In genomic region chr11:43547900-43548381, GRCh38 we compare ENCODE assay signal across 9 cellular contexts.
DNase-seq lines count a peak whose midpoint lies in the region; ATAC-seq and TF ChIP-seq lines count a peak whose summit lies in the region.
"Had no signal": no experiment of that assay in that cellular context is flagged by ENCODE, and none has a peak within 500 bp of the region (broad histone marks: within the 10 kb centered on the region; RNA-seq: fewer than 3 reads in every experiment).

No MANE protein-coding gene starts in this region.

- H3K36me3 ChIP-seq in A673 (ENCODE audit: insufficient read depth, low read length, poor library complexity, severe bottlenecking) (no peaks in the 10 kb centered on the region), HEK293 (ENCODE audit: control insufficient read depth in 2 of 2, insufficient read depth in 1 of 2, low read length in 2 of 2) (no peaks in the 10 kb centered on the region), lung (ENCODE audit: control insufficient read depth in 2 of 2, insufficient read depth in 2 of 2, low read length in 2 of 2) (no peaks in the 10 kb centered on the region), colonic mucosa (no peaks in the 10 kb centered on the region)

- ATAC-seq in lung (ENCODE audit: insufficient read depth, low FRiP score) (peak; percentile 60), GM18870 (IDR thresholded peaks at IDR 0.05; ENCODE audit: unreplicated experiment) (no peak), HG02852 (IDR thresholded peaks at IDR 0.05; ENCODE audit: unreplicated experiment) (no peak)

- H3K4me1 ChIP-seq in A673 (ENCODE audit: insufficient read depth, low read length, poor library complexity, severe bottlenecking) (no peaks in the 10 kb centered on the region), HEK293 (ENCODE audit: control insufficient read depth, insufficient read depth, low read length) (no peaks in the 10 kb centered on the region), lung (ENCODE audit: control insufficient read depth in 2 of 2, insufficient read depth in 2 of 2, low read length in 2 of 2) (peaks cover 5 to 9% of the 10 kb centered on the region in 2 donors), colonic mucosa (no peaks in the 10 kb centered on the region)

- no TSS peak for BruUV-seq in A673 (replicated peaks; lab: Mats Ljungman, UMichigan)

- no peaks in the 10 kb centered on the region for H3K9me3 ChIP-seq in A673 (ENCODE audit: low read depth, low read length, poor library complexity, severe bottlenecking)
- H3K9me3 ChIP-seq in HEK293 (ENCODE audit: control insufficient read depth, insufficient read depth, low read depth, low read length): no peaks in the 10 kb centered on the region
- H3K9me3 ChIP-seq in lung (ENCODE audit: control insufficient read depth in 2 of 2, insufficient read depth in 1 of 2, low read length in 1 of 2): peaks cover 0 to 13% of the 10 kb centered on the region in 2 donors
- H3K9me3 ChIP-seq in colonic mucosa: no peaks in the 10 kb centered on the region

- CTCF ChIA-PET in A673 (lab: Charles Lee) (interaction anchor here (0.6 kb wide), 1 partner anchor 285 kb away, joined by 4 read pairs; no protein-coding TSS in a partner anchor), HEK293 (lab: Yijun Ruan, JAX) (no interaction called here)

- TF ChIP-seq CTCF in A673 (conservative IDR thresholded peaks at IDR 0.05; ENCODE audit: low read depth, low read length): no peak
- TF ChIP-seq CTCF in HEK293 (tag by site-specific recombination; IDR thresholded peaks at IDR 0.05): no peak
- TF ChIP-seq CTCF in dorsolateral prefrontal cortex (IDR thresholded peaks at IDR 0.05 in 54 of 56, conservative IDR thresholded peaks at IDR 0.05 in 2 of 56; ENCODE audit: low read depth in 1 of 56, partially characterized antibody in 56 of 56): no peak
- TF ChIP-seq CTCF in lung (IDR thresholded peaks at IDR 0.05; ENCODE audit: control extremely low read depth, extremely low read depth): no peak
- TF ChIP-seq CTCF in colonic mucosa (IDR thresholded peaks at IDR 0.05): no peak

- POLR2A ChIA-PET in A673 (lab: Charles Lee; ENCODE audit: low non-redundant PET): interaction anchor here (0.6 kb wide), 2 partner anchors 44 to 283 kb away, joined by 3 to 5 read pairs; no protein-coding TSS in a partner anchor
- POLR2A ChIA-PET in HEK293 (lab: Yijun Ruan, JAX): no interaction called here

- DNase-seq in A673 (ENCODE audit: low spot score) (peak; percentile 66), dorsolateral prefrontal cortex (peak in 6 of 10 donors; percentile 39 to 64 (median 46)), lung (ENCODE audit: low spot score) (no peak), pons (ENCODE audit: low spot score) (no peak), colonic mucosa (no peak)

- H3K27me3 ChIP-seq in A673 (replicated peaks; ENCODE audit: insufficient read depth, low read depth, low read length, poor library complexity) (peaks cover 24% of the 10 kb centered on the region), dorsolateral prefrontal cortex (peaks cover 0 to 26% (median 0%) of the 10 kb centered on the region in 45 donors), lung (ENCODE audit: control insufficient read depth, insufficient read depth) (peaks cover 4% of the 10 kb centered on the region), colonic mucosa (no peaks in the 10 kb centered on the region)

- WGBS in lung, 2 donors: 27 to 39% methylated on average over 27 to 49 of the region's 49 CpGs

- H3K4me3 ChIP-seq in A673 (ENCODE audit: low read depth, low read length, poor library complexity, severe bottlenecking) (peak overlapping the region; percentile 20), HEK293 (ENCODE audit: low read depth, low read length) (peak overlapping the region; percentile 21), dorsolateral prefrontal cortex (peak overlapping the region in 52 of 59 donors; percentile 26 to 63 (median 47)), lung (no peak overlapping the region), colonic mucosa (no peak overlapping the region)

- H3K27ac ChIP-seq in A673 (ENCODE audit: low read depth, low read length, poor library complexity, severe bottlenecking) (no peak overlapping the region), HEK293 (ENCODE audit: extremely low read depth, low read depth, low read length) (no peak overlapping the region), dorsolateral prefrontal cortex (peak overlapping the region in 31 of 59 donors; percentile 13 to 79 (median 61)), lung (ENCODE audit: low read depth in 1 of 2, low read length in 1 of 2) (no peak overlapping the region), colonic mucosa (no peak overlapping the region)
- H3K27ac ChIP-seq: skin epidermis had no signal

- H3K9ac ChIP-seq in colonic mucosa (ENCODE audit: low read depth in 2 of 2, low read length in 2 of 2): no peak overlapping the region

- intact Hi-C loops in A673 (cut with micrococcal nuclease; ENCODE audit: unreplicated experiment) (no loop called here), dorsolateral prefrontal cortex (cut with DNase I) (no loop called here), colonic mucosa (cut with DNase I) (no loop called here)

TF ChIP-seq in HEK293, 187 proteins besides CTCF, POLR2A, EP300 and RAD21 (continues in another document):
- no peak for TF ChIP-seq ZNF324 (tag by site-specific recombination; IDR thresholded peaks at IDR 0.05)
- TF ChIP-seq, protein P1, sequence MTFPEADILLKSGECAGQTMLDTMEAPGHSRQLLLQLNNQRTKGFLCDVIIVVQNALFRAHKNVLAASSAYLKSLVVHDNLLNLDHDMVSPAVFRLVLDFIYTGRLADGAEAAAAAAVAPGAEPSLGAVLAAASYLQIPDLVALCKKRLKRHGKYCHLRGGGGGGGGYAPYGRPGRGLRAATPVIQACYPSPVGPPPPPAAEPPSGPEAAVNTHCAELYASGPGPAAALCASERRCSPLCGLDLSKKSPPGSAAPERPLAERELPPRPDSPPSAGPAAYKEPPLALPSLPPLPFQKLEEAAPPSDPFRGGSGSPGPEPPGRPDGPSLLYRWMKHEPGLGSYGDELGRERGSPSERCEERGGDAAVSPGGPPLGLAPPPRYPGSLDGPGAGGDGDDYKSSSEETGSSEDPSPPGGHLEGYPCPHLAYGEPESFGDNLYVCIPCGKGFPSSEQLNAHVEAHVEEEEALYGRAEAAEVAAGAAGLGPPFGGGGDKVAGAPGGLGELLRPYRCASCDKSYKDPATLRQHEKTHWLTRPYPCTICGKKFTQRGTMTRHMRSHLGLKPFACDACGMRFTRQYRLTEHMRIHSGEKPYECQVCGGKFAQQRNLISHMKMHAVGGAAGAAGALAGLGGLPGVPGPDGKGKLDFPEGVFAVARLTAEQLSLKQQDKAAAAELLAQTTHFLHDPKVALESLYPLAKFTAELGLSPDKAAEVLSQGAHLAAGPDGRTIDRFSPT (tag by site-specific recombination; IDR thresholded peaks at IDR 0.05): no peak
- TF ChIP-seq REPIN1 (tag by site-specific recombination; IDR thresholded peaks at IDR 0.05; ENCODE audit: low read depth): no peak
- peak; percentile 59 for TF ChIP-seq EGR2 (tag by site-specific recombination; IDR thresholded peaks at IDR 0.05; ENCODE audit: low read depth)
- no peak for TF ChIP-seq ZBTB49 (tag by site-specific recombination; IDR thresholded peaks at IDR 0.05; ENCODE audit: low read depth)
- TF ChIP-seq ZSCAN4 (tag by site-specific recombination; IDR thresholded peaks at IDR 0.05): no peak
- TF ChIP-seq, protein P2, sequence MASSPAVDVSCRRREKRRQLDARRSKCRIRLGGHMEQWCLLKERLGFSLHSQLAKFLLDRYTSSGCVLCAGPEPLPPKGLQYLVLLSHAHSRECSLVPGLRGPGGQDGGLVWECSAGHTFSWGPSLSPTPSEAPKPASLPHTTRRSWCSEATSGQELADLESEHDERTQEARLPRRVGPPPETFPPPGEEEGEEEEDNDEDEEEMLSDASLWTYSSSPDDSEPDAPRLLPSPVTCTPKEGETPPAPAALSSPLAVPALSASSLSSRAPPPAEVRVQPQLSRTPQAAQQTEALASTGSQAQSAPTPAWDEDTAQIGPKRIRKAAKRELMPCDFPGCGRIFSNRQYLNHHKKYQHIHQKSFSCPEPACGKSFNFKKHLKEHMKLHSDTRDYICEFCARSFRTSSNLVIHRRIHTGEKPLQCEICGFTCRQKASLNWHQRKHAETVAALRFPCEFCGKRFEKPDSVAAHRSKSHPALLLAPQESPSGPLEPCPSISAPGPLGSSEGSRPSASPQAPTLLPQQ (tag by site-specific recombination; IDR thresholded peaks at IDR 0.05): no peak
- no peak for TF ChIP-seq ZNF621 (tag by site-specific recombination; IDR thresholded peaks at IDR 0.05)

Comparison
In these comparisons a context has a peak if more than half of its experiments do, and no peak if none do; other contexts are left out.
1. DNase-seq: peak in A673 (single experiment) and dorsolateral prefrontal cortex (6 of 10); none in lung (single experiment), pons (single experiment) and colonic mucosa (single experiment).
2. H3K27ac ChIP-seq: peak in dorsolateral prefrontal cortex (31 of 59); none in A673 (single experiment), HEK293 (single experiment), lung (0 of 2) and colonic mucosa (single experiment).
3. H3K4me3 ChIP-seq: peak in A673 (single experiment), HEK293 (single experiment) and dorsolateral prefrontal cortex (52 of 59); none in lung (single experiment) and colonic mucosa (single experiment).